In genomic region chr7:23105644-23106490, GRCh38 we compare ENCODE assay signal across 8 cellular contexts. TPM values are rescaled to one million over a fixed set of nuclear protein-coding genes. Genes with fewer than 3 reads are reported as not detected.
A peak's percentile ranks its signal among the peaks of the same experiment; 100 is the strongest.
DNase-seq lines count a peak whose midpoint lies in the region; ATAC-seq lines count a peak whose summit lies in the region.

KLHL7 (plus strand) TSS chr7:23105785; CDS start chr7:23106027, 242 bp downstream.

- H3K4me1 Mint-ChIP-seq in dendritic cell treated with granulocyte-macrophage colony-stimulating factor and Interleukin-4, amounts not matched to agents 40 ng/mL and 50 ng/mL, for 4 days (ENCODE audit: low read depth) = peaks cover 36% of the 10 kb centered on the region

- intact Hi-C loops in dendritic cell treated with granulocyte-macrophage colony-stimulating factor and Interleukin-4, amounts not matched to agents 40 ng/mL and 50 ng/mL, for 4 days (cut with micrococcal nuclease) = loop anchor here (2.0 to 5.0 kb wide), 2 partner anchors 75 to 191 kb away; partner anchors contain the start of gene MALSU1

- peak within 1 kb of the TSS; percentile 97 for H3K27ac Mint-ChIP-seq in dendritic cell treated with granulocyte-macrophage colony-stimulating factor and Interleukin-4, amounts not matched to agents 40 ng/mL and 50 ng/mL, for 4 days

- DNase-seq in C1 segment of cervical spinal cord (lab: John Stamatoyannopoulos, UW) (peak; percentile 52 to 95 (median 91)), NCI-H748 (lab: John Stamatoyannopoulos, UW; ENCODE audit: unreplicated experiment) (peak; percentile 97), left lobe of liver (ENCODE audit: low spot score) (peak; percentile 98)
- DNase-seq in activated CD4-positive, alpha-beta T cell treated with anti-CD3 and anti-CD28 coated beads, Interleukin-2, amount 50 U/mL, for 24 hours (ENCODE audit: low read depth in 1 of 2, low spot score in 1 of 2) = peak; percentile 92 to 93
- peak; percentile 95 to 97 for DNase-seq in stimulated activated CD4-positive, alpha-beta T cell treated with anti-CD3 and anti-CD28 coated beads, Interleukin-2, amount 100 ng/mL, for 48 hours

- ATAC-seq in GM19351 (IDR thresholded peaks at IDR 0.05; ENCODE audit: unreplicated experiment) (peak; percentile 93), HG03521 (IDR thresholded peaks at IDR 0.05; ENCODE audit: unreplicated experiment) (peak; percentile 97), left lobe of liver (peak; percentile 98)

- no peaks in the 10 kb centered on the region for H3K27me3 Mint-ChIP-seq in dendritic cell treated with granulocyte-macrophage colony-stimulating factor and Interleukin-4, amounts not matched to agents 40 ng/mL and 50 ng/mL, for 4 days

- H3K4me3 Mint-ChIP-seq in dendritic cell treated with granulocyte-macrophage colony-stimulating factor and Interleukin-4, amounts not matched to agents 40 ng/mL and 50 ng/mL, for 4 days = peak within 1 kb of the TSS; percentile 99

- H3K36me3 Mint-ChIP-seq in dendritic cell treated with granulocyte-macrophage colony-stimulating factor and Interleukin-4, amounts not matched to agents 40 ng/mL and 50 ng/mL, for 4 days (ENCODE audit: low read depth) = peaks cover 10% of the 10 kb centered on the region

- H3K9me3 Mint-ChIP-seq in dendritic cell treated with granulocyte-macrophage colony-stimulating factor and Interleukin-4, amounts not matched to agents 40 ng/mL and 50 ng/mL, for 4 days = no peaks in the 10 kb centered on the region

RNA-seq across cellular contexts. Expression of gene KLHL7, which starts in this region (rescaled TPM):
- 8.6 TPM for total RNA-seq in left lobe of liver

Comparison
In these comparisons a context has a peak if more than half of its experiments do, and no peak if none do; other contexts are left out.
1. Peak in every context shown above with its lines: DNase-seq and ATAC-seq.